In genomic region chr17:68057531-68057952, GRCh38 we compare ENCODE assay signal across 8 cellular contexts. TPM values are rescaled to one million over a fixed set of nuclear protein-coding genes. Genes with fewer than 3 reads are reported as not detected.
DNase-seq lines count a peak whose midpoint lies in the region; ATAC-seq and TF ChIP-seq lines count a peak whose summit lies in the region.

No MANE protein-coding gene starts in this region.

- peaks cover 0 to 39% (median 2%) of the 10 kb centered on the region in 4 donors for H3K4me1 Mint-ChIP-seq in CD4-positive, CD25-positive, alpha-beta regulatory T cell

- H3K4me1 ChIP-seq in CD4-positive, CD25-positive, alpha-beta regulatory T cell (ENCODE audit: control insufficient read depth, insufficient read depth, low read length, poor library complexity, severe bottlenecking): no peaks in the 10 kb centered on the region
- H3K4me1 ChIP-seq in tibial artery: peaks cover 0 to 12% (median 7%) of the 10 kb centered on the region in 4 donors

- H3K9me3 Mint-ChIP-seq in CD4-positive, CD25-positive, alpha-beta regulatory T cell: no peaks in the 10 kb centered on the region

- TF ChIP-seq CTCF in tibial artery (IDR thresholded peaks at IDR 0.05): peak in 1 of 2 experiments; percentile 7

- H3K36me3 ChIP-seq in CD4-positive, CD25-positive, alpha-beta regulatory T cell (ENCODE audit: control insufficient read depth, insufficient read depth, low read length): no peaks in the 10 kb centered on the region
- no peaks in the 10 kb centered on the region for H3K36me3 ChIP-seq in tibial artery

- H3K27ac Mint-ChIP-seq in CD4-positive, CD25-positive, alpha-beta regulatory T cell: peak overlapping the region in 1 of 3 donors; percentile 65

- H3K27ac ChIP-seq in CD4-positive, CD25-positive, alpha-beta regulatory T cell (ENCODE audit: insufficient read depth, low read length, poor library complexity, severe bottlenecking): no peak overlapping the region
- no peak overlapping the region for H3K27ac ChIP-seq in tibial artery

- intact Hi-C loops in tibial artery (cut with DNase I; ENCODE audit: low total_unique reads): no loop called here

- H3K27me3 Mint-ChIP-seq in CD4-positive, CD25-positive, alpha-beta regulatory T cell: peaks cover 4% of the 10 kb centered on the region

- H3K27me3 ChIP-seq in CD4-positive, CD25-positive, alpha-beta regulatory T cell (ENCODE audit: control insufficient read depth, insufficient read depth, low read length): no peaks in the 10 kb centered on the region
- no peaks in the 10 kb centered on the region for H3K27me3 ChIP-seq in tibial artery

- ATAC-seq in CD4-positive, CD25-positive, alpha-beta regulatory T cell (ENCODE audit: low read depth in 2 of 2): peak; percentile 56 to 66
- ATAC-seq in esophagus mucosa: peak; percentile 45
- no peak for ATAC-seq in HG03139 (IDR thresholded peaks at IDR 0.05; ENCODE audit: unreplicated experiment)

- H3K9me3 ChIP-seq in CD4-positive, CD25-positive, alpha-beta regulatory T cell (ENCODE audit: control insufficient read depth in 2 of 2, low read length in 2 of 2): no peaks in the 10 kb centered on the region
- no peaks in the 10 kb centered on the region for H3K9me3 ChIP-seq in tibial artery

- H3K4me3 ChIP-seq in CD4-positive, CD25-positive, alpha-beta regulatory T cell (ENCODE audit: low read depth, low read length): no peak overlapping the region
- H3K4me3 ChIP-seq in tibial artery: no peak overlapping the region

- no peak overlapping the region for H3K4me3 Mint-ChIP-seq in CD4-positive, CD25-positive, alpha-beta regulatory T cell

- no peaks in the 10 kb centered on the region for H3K36me3 Mint-ChIP-seq in CD4-positive, CD25-positive, alpha-beta regulatory T cell

- DNase-seq in CD4-positive, CD25-positive, alpha-beta regulatory T cell: peak in 2 of 3 donors; percentile 46 to 50
- DNase-seq in HT1080 (ENCODE audit: low read depth) (peak; percentile 42), COR-L47 (lab: John Stamatoyannopoulos, UW) (no peak), tibial artery (no peak)
- peak; percentile 55 for DNase-seq in activated CD4-positive, alpha-beta T cell treated with anti-CD3 and anti-CD28 coated beads for 48 hours
- DNase-seq in stimulated activated CD4-positive, alpha-beta T cell treated with anti-CD3 and anti-CD28 coated beads, TNF-alpha, amount 100 ng/mL, for 24 hours (ENCODE audit: low read depth in 3 of 3): peak; percentile 3 to 33 (median 7)

RNA-seq across cellular contexts. Expression of gene KPNA2, which starts 22.0 kb away (rescaled TPM):
- 99.3 TPM for total RNA-seq in CD4-positive, CD25-positive, alpha-beta regulatory T cell
- 10 to 100 TPM; 29.4 to 35.4 (median 31.5) TPM for polyA plus RNA-seq in CD4-positive, CD25-positive, alpha-beta regulatory T cell
- 281 and 347 TPM in 2 replicates for total RNA-seq in HT1080 (2014; rRNA removed; shearing (Covaris generic))
- polyA plus RNA-seq in HT1080 (2015; cell fraction: cytosol; rRNA removed): 211 and 215 TPM in 2 replicates
- 410 and 454 TPM in 2 replicates for polyA plus RNA-seq in HT1080 (2015; cell fraction: nucleus; rRNA removed)
- total RNA-seq in esophagus mucosa: 85.5 TPM

Comparison
In these comparisons a context has a peak if more than half of its experiments do, and no peak if none do; other contexts are left out.
1. DNase-seq: peak in CD4-positive, CD25-positive, alpha-beta regulatory T cell (2 of 3), HT1080 (single experiment), activated CD4-positive, alpha-beta T cell treated with anti-CD3 and anti-CD28 coated beads for 48 hours (single experiment) and stimulated activated CD4-positive, alpha-beta T cell treated with anti-CD3 and anti-CD28 coated beads, TNF-alpha, amount 100 ng/mL, for 24 hours (3 of 3); none in COR-L47 (single experiment) and tibial artery (0 of 2).